In the genomic region with DNA sequence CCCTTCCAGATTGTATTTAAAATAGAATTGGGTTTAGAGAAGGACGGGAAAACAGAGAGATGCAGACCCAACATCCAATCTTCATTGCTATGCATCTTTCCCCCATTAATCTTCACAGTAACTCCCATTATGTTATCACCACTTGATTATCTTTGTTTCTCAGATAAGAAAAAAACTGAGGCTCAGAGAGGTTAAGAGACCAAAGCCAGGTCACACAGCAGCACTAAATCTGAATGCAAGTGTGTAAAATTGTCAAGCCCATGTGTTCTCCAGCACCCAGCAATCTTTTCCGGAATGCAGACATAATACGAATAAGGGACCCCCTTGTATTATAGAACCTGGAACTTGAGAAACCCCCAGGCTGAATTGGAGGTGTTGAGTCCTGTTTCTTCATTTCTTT, we compare ENCODE assay signal across 19 cellular contexts.
DNase-seq lines count a peak whose midpoint lies in the region; ATAC-seq, FAIRE-seq and TF ChIP-seq lines count a peak whose summit lies in the region.
"Had no signal": no experiment of that assay in that cellular context is flagged by ENCODE, and none has a peak within 500 bp of the region (broad histone marks: within the 10 kb centered on the region; RNA-seq: fewer than 3 reads in every experiment).

No MANE protein-coding gene starts in this region.

- H3K9ac ChIP-seq in Karpas-422 (ENCODE audit: low read length) (no peak overlapping the region), H1 (replicated peaks in 1 of 4; ENCODE audit: extremely low read depth in 1 of 4, low read depth in 3 of 4, low read length in 3 of 4) (no peak overlapping the region)
- H3K9ac ChIP-seq: GM23248 had no signal

- no peak for TF ChIP-seq RAD21 in H1 (IDR thresholded peaks at IDR 0.05 in 1 of 2, conservative IDR thresholded peaks at IDR 0.05 in 1 of 2; ENCODE audit: low read depth in 2 of 2, low read length in 2 of 2)

- H3K9me3 Mint-ChIP-seq in GM23338 = no peaks in the 10 kb centered on the region
- H3K9me3 Mint-ChIP-seq: CD4-positive, alpha-beta memory T cell had no signal

- H3K4me3 Mint-ChIP-seq in GM23338 = no peak overlapping the region
- H3K4me3 Mint-ChIP-seq: CD4-positive, alpha-beta memory T cell; HFFc6 had no signal

- TF ChIP-seq CTCF in left ventricle myocardium inferior (IDR thresholded peaks at IDR 0.05; ENCODE audit: borderline replicate concordance) (no peak), GM23338 (conservative IDR thresholded peaks at IDR 0.05; ENCODE audit: low read depth in 2 of 2) (no peak), H1 (IDR thresholded peaks at IDR 0.05; ENCODE audit: control extremely low read depth in 1 of 3, insufficient read depth in 1 of 3, low read depth in 1 of 3, low read length in 3 of 3) (no peak)

- H3F3A ChIP-seq in GM23338 (replicated peaks; ENCODE audit: low read depth) = no peaks in the 10 kb centered on the region

- DNase-seq in left ventricle myocardium inferior (no peak), left cardiac atrium (no peak), GM23338 (ENCODE audit: low spot score) (no peak), Karpas-422 (no peak), H1 (ENCODE audit: low read depth in 1 of 2, low spot score in 2 of 2) (no peak)
- DNase-seq: C1 segment of cervical spinal cord; Calu3; CD4-positive, alpha-beta memory T cell; COR-L47; DMS53; GM23248; HFFc6 had no signal

- H2AK5ac ChIP-seq in H1 (ENCODE audit: low read depth, low read length) = no peak overlapping the region

- H3K14ac ChIP-seq in H1 (ENCODE audit: insufficient read length) = no peak overlapping the region

- H3K4ac ChIP-seq in H1 (replicated peaks; ENCODE audit: insufficient read length, low read depth, low read length) = no peak overlapping the region

- H3K4me1 Mint-ChIP-seq in GM23338 = peaks cover 4% of the 10 kb centered on the region; the same call in 1 of the 3 replicates
- H3K4me1 Mint-ChIP-seq: CD4-positive, alpha-beta memory T cell had no signal

- no peak overlapping the region for H3K18ac ChIP-seq in H1 (ENCODE audit: extremely low read depth, low read length)

- no peak overlapping the region for H2BK5ac ChIP-seq in H1 (ENCODE audit: low read depth, low read length)

- H3K27ac Mint-ChIP-seq in GM23338 = no peak overlapping the region
- H3K27ac Mint-ChIP-seq: CD4-positive, alpha-beta memory T cell; HFFc6 had no signal

- H4K91ac ChIP-seq in H1 (replicated peaks; ENCODE audit: insufficient read length, low read length) = no peak overlapping the region

- H4K20me1 ChIP-seq in GM23338 (replicated peaks; ENCODE audit: insufficient read depth) (no peaks in the 10 kb centered on the region), Karpas-422 (ENCODE audit: insufficient read depth, low read depth, low read length) (no peaks in the 10 kb centered on the region), H1 (replicated peaks in 1 of 2; ENCODE audit: control insufficient read depth in 1 of 2, insufficient read depth in 2 of 2, low read length in 2 of 2) (no peaks in the 10 kb centered on the region)

- no peak overlapping the region for H3K23ac ChIP-seq in H1 (ENCODE audit: insufficient read length)

- no peak overlapping the region for H3K4me2 ChIP-seq in GM23338
- peak overlapping the region; percentile 53 for H3K4me2 ChIP-seq in Karpas-422 (ENCODE audit: low read depth, low read length, poor library complexity, severe bottlenecking)
- no peak overlapping the region for H3K4me2 ChIP-seq in H1 (ENCODE audit: insufficient read depth in 1 of 2, low read depth in 2 of 2, low read length in 2 of 2)

- no peak overlapping the region for H3K56ac ChIP-seq in H1 (replicated peaks; ENCODE audit: insufficient read length, low read depth, low read length)

- H3K36me3 ChIP-seq in left ventricle myocardium inferior = no peaks in the 10 kb centered on the region
- no peaks in the 10 kb centered on the region for H3K36me3 ChIP-seq in GM23338 (ENCODE audit: insufficient read depth)
- no peaks in the 10 kb centered on the region for H3K36me3 ChIP-seq in Karpas-422 (ENCODE audit: insufficient read depth, low read length)
- no peaks in the 10 kb centered on the region for H3K36me3 ChIP-seq in H1 (ENCODE audit: control insufficient read depth in 2 of 4, insufficient read depth in 4 of 4, low read length in 3 of 4)
- H3K36me3 ChIP-seq: HAP-1 had no signal

- CTCF ChIA-PET in H1 (lab: Charles Lee; ENCODE audit: partially characterized antibody) = interaction anchor here (0.6 to 1.9 kb wide), 8 partner anchors 8 to 210 kb away, joined by 3 read pairs; no protein-coding TSS in a partner anchor

- no peak for FAIRE-seq in H1 (lab: Jason Lieb, UNC)
- FAIRE-seq: G401.6, GM12878, GM19239, H54 had no signal

- peaks cover 49% of the 10 kb centered on the region for H3K4me1 ChIP-seq in left ventricle myocardium inferior
- H3K4me1 ChIP-seq in GM23338 (ENCODE audit: insufficient read depth) = peaks cover under 1% of the 10 kb centered on the region; the same call in 1 of the 2 replicates
- H3K4me1 ChIP-seq in Karpas-422 (ENCODE audit: low read length) = peaks cover 25% of the 10 kb centered on the region
- no peaks in the 10 kb centered on the region; a peak in 1 of 7 replicates for H3K4me1 ChIP-seq in H1 (replicated peaks in 1 of 4; ENCODE audit: control insufficient read depth in 3 of 4, insufficient read depth in 4 of 4, low read length in 3 of 4)
- H3K4me1 ChIP-seq: HAP-1 had no signal

- no peaks in the 10 kb centered on the region for H3K23me2 ChIP-seq in H1 (ENCODE audit: low read depth, low read length)

- no peaks in the 10 kb centered on the region for H3K79me1 ChIP-seq in H1 (ENCODE audit: low read depth, low read length)

- no peaks in the 10 kb centered on the region for H3K9me2 ChIP-seq in GM23338 (ENCODE audit: insufficient read depth)
- H3K9me2 ChIP-seq in Karpas-422 (replicated peaks; ENCODE audit: insufficient read depth, low read length) = no peaks in the 10 kb centered on the region

- peaks cover 4% of the 10 kb centered on the region for H3K27me3 Mint-ChIP-seq in GM23338 (ENCODE audit: insufficient read depth, low read depth, poor library complexity)
- H3K27me3 Mint-ChIP-seq: CD4-positive, alpha-beta memory T cell had no signal

- intact Hi-C loops in left ventricle myocardium inferior (cut with micrococcal nuclease) = no loop called here
- intact Hi-C loops in left cardiac atrium (cut with DNase I) = no loop called here

- no peaks in the 10 kb centered on the region for H3K36me3 Mint-ChIP-seq in GM23338 (ENCODE audit: low read depth)
- H3K36me3 Mint-ChIP-seq: CD4-positive, alpha-beta memory T cell had no signal

- H2BK120ac ChIP-seq in H1 (replicated peaks; ENCODE audit: low read depth, low read length) = no peak overlapping the region

- 94% methylated on average over 3 of the region's 3 CpGs; no CpG with 5 or more reads in 1 of the 2 experiments for WGBS in H1 (ENCODE audit: extremely low coverage in 1 of 2, insufficient coverage in 1 of 2, insufficient read length in 1 of 2, insufficient replicate concordance in 2 of 2, low coverage in 1 of 2, low lambda C conversion rate in 2 of 2, missing lambda C conversion rate in 1 of 2), 2 experiments

- H2BK12ac ChIP-seq in H1 (ENCODE audit: low read depth, low read length) = no peak overlapping the region

- no peak overlapping the region for H4K5ac ChIP-seq in H1 (ENCODE audit: insufficient read length, low read depth, low read length)

- H2AFZ ChIP-seq in GM23338 (0 out of 2 replicates have a peak overlapping the region, but pooled peaks have one; percentile 14), Karpas-422 (ENCODE audit: low read length) (no peak overlapping the region), H1 (ENCODE audit: low read length) (no peak overlapping the region)
- H2AFZ ChIP-seq: GM23248 had no signal

- no peak for TF ChIP-seq EP300 in H1 (IDR thresholded peaks at IDR 0.05; ENCODE audit: borderline replicate concordance in 1 of 2, low read depth in 2 of 2, low read length in 2 of 2)

- POLR2A ChIA-PET in H1 (lab: Charles Lee; ENCODE audit: partially characterized antibody) = no interaction called here

- H3K4me3 ChIP-seq in left ventricle myocardium inferior (no peak overlapping the region), GM23338 (no peak overlapping the region), Karpas-422 (ENCODE audit: low read length) (0 out of 2 replicates have a peak overlapping the region, but pooled peaks have one; percentile 20), H1 (ENCODE audit: extremely low read depth in 1 of 4, insufficient read depth in 2 of 4, low read depth in 3 of 4, low read length in 4 of 4) (no peak overlapping the region)
- H3K4me3 ChIP-seq: GM12878, GM23248, HAP-1 had no signal

- H2BK15ac ChIP-seq in H1 (ENCODE audit: low read length) = no peak overlapping the region

- H3K9me3 ChIP-seq in left ventricle myocardium inferior (replicated peaks) (no peaks in the 10 kb centered on the region), Karpas-422 (ENCODE audit: low read length) (no peaks in the 10 kb centered on the region), H1 (ENCODE audit: insufficient read depth in 2 of 2, low read depth in 1 of 2, low read length in 1 of 2) (no peaks in the 10 kb centered on the region)
- H3K9me3 ChIP-seq: HAP-1 had no signal

- no peak overlapping the region for H4K8ac ChIP-seq in H1 (ENCODE audit: extremely low read depth, insufficient read depth, low read length)

- H3K27me3 ChIP-seq in left ventricle myocardium inferior (ENCODE audit: low read depth) (no peaks in the 10 kb centered on the region), GM23338 (ENCODE audit: insufficient read depth) (no peaks in the 10 kb centered on the region), Karpas-422 (ENCODE audit: low read length) (no peaks in the 10 kb centered on the region), H1 (replicated peaks in 1 of 4; ENCODE audit: control insufficient read depth in 3 of 4, extremely low read depth in 1 of 4, insufficient read depth in 3 of 4, low read length in 3 of 4) (no peaks in the 10 kb centered on the region)

- no peak for ATAC-seq in left cardiac atrium
- ATAC-seq in GM23338 = no peak
- no peak for ATAC-seq in SK-N-SH treated with all-trans-retinoic acid at 6 μM for 48 hours
- no peak for ATAC-seq in HG03097 (IDR thresholded peaks at IDR 0.05; ENCODE audit: low FRiP score, unreplicated experiment)
- ATAC-seq: GM12878 had no signal

- TF ChIP-seq POLR2A in H1 (IDR thresholded peaks at IDR 0.05; ENCODE audit: control extremely low read depth in 1 of 2, low read depth in 2 of 2, low read length in 2 of 2) = no peak

- H3K27ac ChIP-seq in left ventricle myocardium inferior (replicated peaks) = peak overlapping the region; percentile 86
- no peak overlapping the region for H3K27ac ChIP-seq in GM23338 (ENCODE audit: low read depth)
- peak overlapping the region; percentile 27; the same call in 1 of the 2 replicates for H3K27ac ChIP-seq in Karpas-422 (ENCODE audit: low read length)
- H3K27ac ChIP-seq in H1 (ENCODE audit: low read depth, low read length) = no peak overlapping the region
- H3K27ac ChIP-seq: GM23248 had no signal

- H3K79me2 ChIP-seq in GM23338 (replicated peaks; ENCODE audit: insufficient read depth) (no peaks in the 10 kb centered on the region), Karpas-422 (ENCODE audit: low read length) (no peaks in the 10 kb centered on the region), H1 (ENCODE audit: control insufficient read depth in 1 of 2, insufficient read depth in 2 of 2, low read length in 2 of 2) (no peaks in the 10 kb centered on the region)

- no peak overlapping the region for H2BK20ac ChIP-seq in H1 (ENCODE audit: low read length)

TF ChIP-seq in SK-N-SH treated with all-trans-retinoic acid at 6 μM for 48 hours, 23 proteins besides CTCF, POLR2A, EP300 and RAD21 (continues in another document):
- no peak for TF ChIP-seq CSDC2 (CRISPR knock-in tag; IDR thresholded peaks at IDR 0.05)
- no peak for TF ChIP-seq TCF4 (CRISPR knock-in tag; IDR thresholded peaks at IDR 0.05; ENCODE audit: borderline replicate concordance)

Comparison
In these comparisons a context has a peak if more than half of its experiments do, and no peak if none do; other contexts are left out.
1. H3K27ac ChIP-seq: peak in left ventricle myocardium inferior (single experiment) and Karpas-422 (single experiment); none in GM23338 (single experiment) and H1 (single experiment).